In genomic region chr6:72788188-72788587, GRCh38 we compare ENCODE assay signal across 15 cellular contexts.
DNase-seq lines count a peak whose midpoint lies in the region; ATAC-seq, FAIRE-seq and TF ChIP-seq lines count a peak whose summit lies in the region.
"Had no signal": no experiment of that assay in that cellular context is flagged by ENCODE, and none has a peak within 500 bp of the region (broad histone marks: within the 10 kb centered on the region; RNA-seq: fewer than 3 reads in every experiment).

No MANE protein-coding gene starts in this region.

- no peaks in the 10 kb centered on the region for H3K36me3 ChIP-seq in parathyroid adenoma (ENCODE audit: control insufficient read depth, insufficient read depth, low read length)
- H3K36me3 ChIP-seq: heart right ventricle, lower lobe of right lung had no signal

- H3K4me1 ChIP-seq in parathyroid adenoma: peaks cover 5% of the 10 kb centered on the region
- H3K4me1 ChIP-seq: heart right ventricle had no signal

- no peaks in the 10 kb centered on the region for H3K27me3 ChIP-seq in parathyroid adenoma (ENCODE audit: control insufficient read depth, insufficient read depth, low read length)
- H3K27me3 ChIP-seq: heart right ventricle had no signal

- H3K4me3 ChIP-seq in parathyroid adenoma (ENCODE audit: low read depth, low read length): no peak overlapping the region
- H3K4me3 ChIP-seq: heart right ventricle, lower lobe of right lung had no signal

- peak overlapping the region; percentile 64 for H3K27ac ChIP-seq in parathyroid adenoma
- H3K27ac ChIP-seq: heart right ventricle, lower lobe of right lung had no signal

- peak; percentile 65 for FAIRE-seq in RCC 7860 (lab: Jason Lieb, UNC)

- H3K79me2 ChIP-seq in parathyroid adenoma: no peaks in the 10 kb centered on the region

- peak; percentile 81 for ATAC-seq in esophagus mucosa

- peak overlapping the region; percentile 63 for H2AFZ ChIP-seq in parathyroid adenoma

- no peaks in the 10 kb centered on the region for H3K9me3 ChIP-seq in parathyroid adenoma (ENCODE audit: control insufficient read depth, low read length)
- H3K9me3 ChIP-seq: heart right ventricle, lower lobe of right lung had no signal

- no peak overlapping the region for H3K4me2 ChIP-seq in parathyroid adenoma (ENCODE audit: low read length)

- no peak overlapping the region for H3K9ac ChIP-seq in parathyroid adenoma

- DNase-seq in EL (peak; percentile 81), RCC 7860 (ENCODE audit: low spot score) (peak; percentile 80), Kasumi-1 (lab: John Stamatoyannopoulos, UW) (no peak), GM19240 (ENCODE audit: insufficient read length, low spot score) (no peak), DMS153 (lab: John Stamatoyannopoulos, UW) (no peak), NCI-H2227 treated with DMSO at 0.1 percent for 48 hours (lab: John Stamatoyannopoulos, UW) (no peak)
- DNase-seq: activated CD4-positive, CD25-positive, alpha-beta regulatory T cell; C1 segment of cervical spinal cord; heart right ventricle; lower lobe of right lung; NCI-H187; nucleus accumbens; stimulated activated CD4-positive, alpha-beta T cell treated with anti-CD3 and anti-CD28 coated beads, Interleukin-1b, Interleukin-23, amount 100 ng/mL, for 48 hours had no signal

- no peak for TF ChIP-seq CTCF in parathyroid adenoma (IDR thresholded peaks at IDR 0.05)

Comparison
In these comparisons a context has a peak if more than half of its experiments do, and no peak if none do; other contexts are left out.
1. DNase-seq: peak in EL (single experiment) and RCC 7860 (single experiment); none in Kasumi-1 (0 of 2), GM19240 (single experiment), DMS153 (single experiment) and NCI-H2227 treated with DMSO at 0.1 percent for 48 hours (single experiment).